8 cellular contexts compared by ENCODE assay signal in the genomic region with DNA sequence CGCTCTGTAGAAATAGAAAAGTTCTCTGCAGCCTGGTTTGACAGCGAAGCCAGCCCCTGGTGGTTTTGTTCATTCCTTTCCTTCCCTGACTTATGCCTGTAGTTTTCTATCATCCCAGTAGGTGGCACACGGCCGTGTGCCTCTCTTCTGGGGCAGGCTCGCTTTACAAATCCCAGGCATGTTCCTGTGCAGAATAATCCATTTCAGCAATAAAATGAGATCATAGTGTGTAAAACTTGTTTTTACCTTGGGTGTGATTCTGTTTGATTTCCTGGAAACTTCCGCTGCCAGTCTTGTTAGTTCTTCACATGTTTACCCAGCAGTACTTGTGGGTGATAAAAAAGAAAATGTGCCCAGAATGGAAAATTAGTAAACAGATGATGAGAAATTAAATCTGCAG. TPM values are rescaled to one million over a fixed set of nuclear protein-coding genes. Genes with fewer than 3 reads are reported as not detected.
DNase-seq lines count a peak whose midpoint lies in the region; ATAC-seq and TF ChIP-seq lines count a peak whose summit lies in the region.

No MANE protein-coding gene starts in this region.

- intact Hi-C loops in A673 (cut with micrococcal nuclease; ENCODE audit: unreplicated experiment), result loop anchor here (2.0 kb wide), 2 partner anchors 208 to 278 kb away; no protein-coding TSS in a partner anchor
- intact Hi-C loops in Calu3 (cut with micrococcal nuclease; ENCODE audit: unreplicated experiment), result loop anchor here (10.0 kb wide), 1 partner anchor 276 kb away; no protein-coding TSS in a partner anchor

- H3K36me3 Mint-ChIP-seq in progenitor cell of endocrine pancreas (ENCODE audit: insufficient read depth), result no peaks in the 10 kb centered on the region
- H3K36me3 Mint-ChIP-seq in Calu3 (ENCODE audit: insufficient read depth, unreplicated experiment), result no peaks in the 10 kb centered on the region

- POLR2A ChIA-PET in A673 (lab: Charles Lee; ENCODE audit: low non-redundant PET), result no interaction called here

- peaks cover 63% of the 10 kb centered on the region for H3K27me3 Mint-ChIP-seq in progenitor cell of endocrine pancreas
- H3K27me3 Mint-ChIP-seq in Calu3 (ENCODE audit: unreplicated experiment), result peaks cover 21% of the 10 kb centered on the region

- H3K36me3 ChIP-seq in A673 (ENCODE audit: insufficient read depth, low read length, poor library complexity, severe bottlenecking), result no peaks in the 10 kb centered on the region

- peak; percentile 79 for ATAC-seq in HG03354 (IDR thresholded peaks at IDR 0.05; ENCODE audit: poor library complexity, severe bottlenecking, unreplicated experiment)

- no peaks in the 10 kb centered on the region for H3K9me3 ChIP-seq in A673 (ENCODE audit: low read depth, low read length, poor library complexity, severe bottlenecking)

- no peaks in the 10 kb centered on the region for H3K4me1 ChIP-seq in A673 (ENCODE audit: insufficient read depth, low read length, poor library complexity, severe bottlenecking)

- peak; percentile 80 for DNase-seq in A673 (ENCODE audit: low spot score)
- DNase-seq in GM12865 (ENCODE audit: low read depth), result peak; percentile 61
- peak; percentile 78 for DNase-seq in NCI-H526 treated with DMSO at 0.1 percent for 48 hours (lab: John Stamatoyannopoulos, UW)
- peak; percentile 50 to 60 for DNase-seq in activated T-cell treated with anti-CD3 and anti-CD28 coated beads, Interleukin-2, amount 50 U/mL, for 48 hours
- DNase-seq in glomerular endothelial cell (ENCODE audit: extremely low read depth, low read depth, low spot score), result peak; percentile 23
- DNase-seq in progenitor cell of endocrine pancreas (ENCODE audit: low spot score, unreplicated experiment), result peak; percentile 30
- no peak for DNase-seq in Calu3

- H3K4me1 Mint-ChIP-seq in progenitor cell of endocrine pancreas (ENCODE audit: low read depth) (peaks cover 15% of the 10 kb centered on the region), Calu3 (ENCODE audit: low read depth, unreplicated experiment) (no peaks in the 10 kb centered on the region)

- peaks cover 50% of the 10 kb centered on the region for H3K27me3 ChIP-seq in A673 (replicated peaks; ENCODE audit: insufficient read depth, low read depth, low read length, poor library complexity)

- no peak overlapping the region for H3K27ac Mint-ChIP-seq in progenitor cell of endocrine pancreas
- no peak overlapping the region for H3K27ac Mint-ChIP-seq in Calu3 (ENCODE audit: unreplicated experiment)

- peak; percentile 78 for TF ChIP-seq CTCF in A673 (conservative IDR thresholded peaks at IDR 0.05; ENCODE audit: low read depth, low read length)
- peak; percentile 75 for TF ChIP-seq CTCF in GM12865 (IDR thresholded peaks at IDR 0.05; ENCODE audit: insufficient read depth, low read depth, low read length, missing control alignments)
- TF ChIP-seq CTCF in progenitor cell of endocrine pancreas (IDR thresholded peaks at IDR 0.05; ENCODE audit: unreplicated experiment), result peak; percentile 82
- no peak for TF ChIP-seq CTCF in Calu3 (IDR thresholded peaks at IDR 0.05; ENCODE audit: unreplicated experiment)

- CTCF ChIA-PET in A673 (lab: Charles Lee) (no interaction called here), Calu3 (lab: Charles Lee) (no interaction called here)

- H3K4me3 ChIP-seq in A673 (ENCODE audit: low read depth, low read length, poor library complexity, severe bottlenecking) (no peak overlapping the region), GM12865 (ENCODE audit: low read depth, low read length) (no peak overlapping the region)

- no TSS peak for BruUV-seq in A673 (replicated peaks; lab: Mats Ljungman, UMichigan)
- no TSS peak for BruUV-seq in Calu3 (replicated peaks; lab: Mats Ljungman, UMichigan)

- H3K27ac ChIP-seq in A673 (ENCODE audit: low read depth, low read length, poor library complexity, severe bottlenecking), result no peak overlapping the region

- H3K9me3 Mint-ChIP-seq in progenitor cell of endocrine pancreas (ENCODE audit: low read depth) (no peaks in the 10 kb centered on the region), Calu3 (ENCODE audit: low read depth, unreplicated experiment) (no peaks in the 10 kb centered on the region)

- no peak overlapping the region for H3K4me3 Mint-ChIP-seq in progenitor cell of endocrine pancreas (ENCODE audit: low read depth)
- no peak overlapping the region for H3K4me3 Mint-ChIP-seq in Calu3 (ENCODE audit: low read depth, unreplicated experiment)

RNA-seq across cellular contexts. Expression of a gene that starts 7.4 kb away (rescaled TPM):
- total RNA-seq in A673 (2021), result not detected in 2 replicates
- total RNA-seq in glomerular endothelial cell, result not detected in 2 replicates
- total RNA-seq in progenitor cell of endocrine pancreas, result 41.1 and 46.1 TPM in 2 replicates
- not detected in 2 replicates for total RNA-seq in Calu3 (2022)

Comparison
In these comparisons a context has a peak if more than half of its experiments do, and no peak if none do; other contexts are left out.
1. RNA of a gene that starts 7.4 kb away (total RNA-seq): 41.1 to 46.1 TPM in progenitor cell of endocrine pancreas; not detected in A673, not detected in glomerular endothelial cell and not detected in Calu3; every median in the first group is over 10 times any median in the second.